ENCODE assay signal across 9 cellular contexts in the genomic region with DNA sequence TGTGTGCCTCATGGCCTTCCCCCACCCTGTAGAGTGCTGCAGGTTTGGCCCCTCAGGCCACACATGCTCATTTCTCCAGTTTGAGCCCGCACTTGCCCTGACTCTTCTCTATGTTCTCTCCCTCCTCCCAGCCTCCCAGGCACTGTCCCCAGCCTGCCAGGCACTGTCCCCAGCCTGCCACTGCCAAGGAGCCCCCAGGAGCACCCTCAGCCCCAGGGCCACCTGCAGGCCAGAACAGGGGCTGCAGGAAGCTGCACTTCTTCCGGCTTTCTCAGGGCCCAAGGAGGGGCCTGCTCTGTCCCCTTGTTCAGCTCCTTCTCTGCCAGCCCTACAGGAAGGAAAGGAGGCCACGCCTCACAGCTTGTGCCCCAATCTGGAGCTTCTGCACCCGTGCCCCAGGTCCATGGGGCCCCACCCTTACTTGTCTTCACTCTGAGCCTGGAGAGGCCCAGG. TPM values are rescaled to one million over a fixed set of nuclear protein-coding genes. Genes with fewer than 3 reads are reported as not detected.
DNase-seq lines count a peak whose midpoint lies in the region; ATAC-seq, FAIRE-seq and TF ChIP-seq lines count a peak whose summit lies in the region.
"Had no signal": no experiment of that assay in that cellular context is flagged by ENCODE, and none has a peak within 500 bp of the region (broad histone marks: within the 10 kb centered on the region; RNA-seq: fewer than 3 reads in every experiment).

No MANE protein-coding gene starts in this region.

- H4K91ac ChIP-seq in H9 (ENCODE audit: insufficient read length, low read depth, low read length): no peak overlapping the region

- H3K27me3 ChIP-seq in BJ (ENCODE audit: control insufficient read depth, insufficient read depth, low read length) (peaks cover 3% of the 10 kb centered on the region; the same call in 1 of the 2 replicates), H9 (ENCODE audit: insufficient read depth, low read length) (no peaks in the 10 kb centered on the region; the same call in 1 of the 2 replicates), kidney epithelial cell (ENCODE audit: control insufficient read depth, insufficient read depth, low read length) (no peaks in the 10 kb centered on the region), ovary (no peaks in the 10 kb centered on the region)

- no peak overlapping the region for H3K18ac ChIP-seq in H9 (ENCODE audit: insufficient read length, low read depth, low read length)

- H2BK5ac ChIP-seq in H9 (ENCODE audit: insufficient read length, low read length): no peak overlapping the region

- H2BK15ac ChIP-seq in H9 (ENCODE audit: low read depth, low read length): no peak overlapping the region

- H3K4me1 Mint-ChIP-seq in H9 (peaks cover 0 to 14% of the 10 kb centered on the region in 2 experiments; a peak in 3 of 4 replicates), WTC11 (peaks cover 3% of the 10 kb centered on the region; the same call in 1 of the 2 replicates)

- no peaks in the 10 kb centered on the region for H3K79me1 ChIP-seq in H9 (ENCODE audit: insufficient read depth, low read depth, low read length, poor library complexity, severe bottlenecking)

- peak; percentile 97 for ATAC-seq in WTC11

- CTCF ChIA-PET in BJ (lab: Yijun Ruan, JAX): interaction anchor here (0.9 to 1.8 kb wide), 3 partner anchors 22 to 506 kb away, joined by 3 to 6 read pairs (median 3); no protein-coding TSS in a partner anchor
- CTCF ChIA-PET in WTC11 (lab: Charles Lee): interaction anchor here (0.7 to 2.7 kb wide), 25 partner anchors 11 to 777 kb away, joined by 3 to 24 read pairs (median 4); no protein-coding TSS in a partner anchor

- no peaks in the 10 kb centered on the region for H3K4me1 ChIP-seq in H9 (ENCODE audit: insufficient read depth, low read length)
- H3K4me1 ChIP-seq in ovary (ENCODE audit: insufficient read depth): no peaks in the 10 kb centered on the region
- H3K4me1 ChIP-seq in kidney (ENCODE audit: control insufficient read depth in 1 of 2, insufficient read depth in 1 of 2, low read depth in 1 of 2, low read length in 2 of 2): no peaks in the 10 kb centered on the region

- no peak overlapping the region for H3K4me2 ChIP-seq in H9 (ENCODE audit: insufficient read depth, insufficient read length, low read length)

- no peaks in the 10 kb centered on the region for H3K36me3 ChIP-seq in BJ (ENCODE audit: control insufficient read depth, insufficient read depth, low read length)
- H3K36me3 ChIP-seq in kidney epithelial cell (ENCODE audit: control insufficient read depth, insufficient read depth, low read length): no peaks in the 10 kb centered on the region
- no peaks in the 10 kb centered on the region for H3K36me3 ChIP-seq in ovary
- no peaks in the 10 kb centered on the region for H3K36me3 ChIP-seq in kidney (ENCODE audit: control insufficient read depth in 1 of 2, insufficient read depth in 2 of 2, low read length in 2 of 2)

- H3K36me3 Mint-ChIP-seq in H9 (ENCODE audit: insufficient read depth in 1 of 3, low read depth in 3 of 3) (peaks cover 2 to 12% (median 2%) of the 10 kb centered on the region in 3 experiments; a peak in 4 of 7 replicates), WTC11 (peaks cover 12% of the 10 kb centered on the region)

- H3K56ac ChIP-seq in H9 (ENCODE audit: insufficient read length, low read depth, low read length): no peak overlapping the region

- no peaks in the 10 kb centered on the region for H4K20me1 ChIP-seq in H9 (ENCODE audit: control insufficient read depth, insufficient read depth, insufficient read length)

- H2AK5ac ChIP-seq in H9 (ENCODE audit: insufficient read length, low read length): no peak overlapping the region

- POLR2A ChIA-PET in BJ (lab: Charles Lee) (no interaction called here), WTC11 (lab: Charles Lee) (no interaction called here)

- no peak overlapping the region; the same call in 1 of the 2 replicates for H3K14ac ChIP-seq in H9 (ENCODE audit: insufficient read depth, low read length)

- intact Hi-C loops in ovary (cut with DNase I) (no loop called here), kidney (cut with DNase I) (no loop called here)

- H3K27ac Mint-ChIP-seq in H9 (no peak overlapping the region), WTC11 (no peak overlapping the region)

- H3K9me3 Mint-ChIP-seq in H9: peaks cover 8 to 9% of the 10 kb centered on the region in 2 experiments; a peak in 4 of 5 replicates
- peaks cover 18% of the 10 kb centered on the region for H3K9me3 Mint-ChIP-seq in WTC11

- no peak overlapping the region for H4K5ac ChIP-seq in H9 (ENCODE audit: insufficient read length, low read depth, low read length)

- no peak overlapping the region for H3K4ac ChIP-seq in H9 (ENCODE audit: low read depth, low read length)

- no peak overlapping the region for H3T11ph ChIP-seq in H9 (ENCODE audit: low read length)

- DNase-seq in BJ (ENCODE audit: low read depth): no peak
- peak; percentile 71 for DNase-seq in H9
- DNase-seq in WTC11 (ENCODE audit: low spot score): peak; percentile 64
- DNase-seq in kidney epithelial cell (ENCODE audit: low read depth): no peak
- DNase-seq in ovary: no peak
- DNase-seq in NCI-H774 (lab: John Stamatoyannopoulos, UW): no peak
- no peak for DNase-seq in inferior parietal cortex (ENCODE audit: extremely low spot score)
- no peak for DNase-seq in kidney
- DNase-seq: NCI-H1694 had no signal

- no peaks in the 10 kb centered on the region for H3K23me2 ChIP-seq in H9 (ENCODE audit: insufficient read length, low read depth, low read length, poor library complexity, severe bottlenecking)

- H3K23ac ChIP-seq in H9 (ENCODE audit: insufficient read length, low read depth, low read length): no peak overlapping the region

- TF ChIP-seq EP300 in ovary (IDR thresholded peaks at IDR 0.05): no peak

- no CpG with 5 or more reads among the region's 4 CpGs for WGBS in H9 (ENCODE audit: extremely low coverage, insufficient read length, low lambda C conversion rate)
- 65 to 70% (median 66%) methylated on average over 4 of the region's 4 CpGs for WGBS in ovary, 3 donors

- H3K27me3 Mint-ChIP-seq in H9 (ENCODE audit: low read depth) (peaks cover 5% of the 10 kb centered on the region; the same call in 1 of the 2 replicates), WTC11 (ENCODE audit: low read depth) (peaks cover 6% of the 10 kb centered on the region)

- no peak for FAIRE-seq in kidney (lab: Jason Lieb, UNC)

- H2BK12ac ChIP-seq in H9 (ENCODE audit: insufficient read length, low read depth, low read length): no peak overlapping the region

- no peak overlapping the region for H2BK20ac ChIP-seq in H9 (ENCODE audit: low read depth, low read length, poor library complexity, severe bottlenecking)

- no peaks in the 10 kb centered on the region for H3K79me2 ChIP-seq in H9 (ENCODE audit: insufficient read depth, low read length)

- no peak for TF ChIP-seq POLR2A in ovary (IDR thresholded peaks at IDR 0.05)

- H2AFZ ChIP-seq in H9 (ENCODE audit: low read length): no peak overlapping the region

- H3K9me3 ChIP-seq in H9 (ENCODE audit: control insufficient read depth, low read depth, low read length) (no peaks in the 10 kb centered on the region), ovary (no peaks in the 10 kb centered on the region), kidney (ENCODE audit: control insufficient read depth in 1 of 2, low read length in 2 of 2) (no peaks in the 10 kb centered on the region)

- H4K8ac ChIP-seq in H9 (replicated peaks; ENCODE audit: insufficient read length, low read depth, low read length): no peak overlapping the region

- TF ChIP-seq CTCF in BJ (IDR thresholded peaks at IDR 0.05; ENCODE audit: insufficient read depth, low read depth, low read length) (peak; percentile 60), H9 (conservative IDR thresholded peaks at IDR 0.05) (peak; percentile 55; the same call in 2 of the 3 replicates), WTC11 (IDR thresholded peaks at IDR 0.05) (peak; percentile 57; the same call in 1 of the 2 replicates), kidney epithelial cell (IDR thresholded peaks at IDR 0.05; ENCODE audit: insufficient read depth, low read length, poor library complexity, severe bottlenecking) (peak; percentile 60), ovary (IDR thresholded peaks at IDR 0.05) (no peak), kidney (IDR thresholded peaks at IDR 0.05; ENCODE audit: borderline replicate concordance, extremely low read depth, insufficient read depth) (no peak)

- H3K4me3 Mint-ChIP-seq in H9: no peak overlapping the region
- no peak overlapping the region for H3K4me3 Mint-ChIP-seq in WTC11

- H3K27ac ChIP-seq in H9 (ENCODE audit: insufficient read length, low read depth, low read length) (no peak overlapping the region), ovary (no peak overlapping the region), kidney (ENCODE audit: low read depth in 2 of 2, low read length in 2 of 2) (no peak overlapping the region)

- no peak overlapping the region for H3K4me3 ChIP-seq in BJ (ENCODE audit: low read depth, low read length)
- no peak overlapping the region for H3K4me3 ChIP-seq in kidney epithelial cell (ENCODE audit: low read depth, low read length)
- H3K4me3 ChIP-seq in ovary: no peak overlapping the region
- no peak overlapping the region for H3K4me3 ChIP-seq in kidney (ENCODE audit: low read length in 2 of 2)

- H2BK120ac ChIP-seq in H9 (ENCODE audit: low read depth, low read length, poor library complexity, severe bottlenecking): no peak overlapping the region

- H3K9ac ChIP-seq in H9 (ENCODE audit: extremely low read depth, insufficient read length, low read length) (no peak overlapping the region), kidney (ENCODE audit: low read length in 2 of 2) (no peak overlapping the region)

TF ChIP-seq in WTC11, 78 proteins besides CTCF, POLR2A, EP300 and RAD21 (continues in another document):
- no peak for TF ChIP-seq ZNF396 (CRISPR knock-in tag; IDR thresholded peaks at IDR 0.05; ENCODE audit: borderline replicate concordance)
- TF ChIP-seq ZNF317 (CRISPR knock-in tag; IDR thresholded peaks at IDR 0.05; ENCODE audit: borderline replicate concordance, low read depth): no peak
- TF ChIP-seq, protein P1, sequence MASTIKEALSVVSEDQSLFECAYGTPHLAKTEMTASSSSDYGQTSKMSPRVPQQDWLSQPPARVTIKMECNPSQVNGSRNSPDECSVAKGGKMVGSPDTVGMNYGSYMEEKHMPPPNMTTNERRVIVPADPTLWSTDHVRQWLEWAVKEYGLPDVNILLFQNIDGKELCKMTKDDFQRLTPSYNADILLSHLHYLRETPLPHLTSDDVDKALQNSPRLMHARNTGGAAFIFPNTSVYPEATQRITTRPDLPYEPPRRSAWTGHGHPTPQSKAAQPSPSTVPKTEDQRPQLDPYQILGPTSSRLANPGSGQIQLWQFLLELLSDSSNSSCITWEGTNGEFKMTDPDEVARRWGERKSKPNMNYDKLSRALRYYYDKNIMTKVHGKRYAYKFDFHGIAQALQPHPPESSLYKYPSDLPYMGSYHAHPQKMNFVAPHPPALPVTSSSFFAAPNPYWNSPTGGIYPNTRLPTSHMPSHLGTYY (CRISPR knock-in tag; IDR thresholded peaks at IDR 0.05): no peak

RNA-seq across cellular contexts. Expression of a gene that starts 31.6 kb away (rescaled TPM):
- 0.16 and 0.27 TPM in 2 replicates for polyA plus RNA-seq in BJ (2011; rRNA removed)
- 0.15 and 0.43 TPM in 2 replicates for polyA minus RNA-seq in BJ (2011; rRNA and poly(A)+ RNA removed)
- 0.20 and 0.22 TPM in 2 replicates for total RNA-seq in H9 (2021)
- total RNA-seq in WTC11 (2021): 0.30 to 0.50 TPM (median 0.42 TPM) in 3 replicates
- 1.1 and 1.2 TPM in 2 replicates for total RNA-seq in kidney epithelial cell
- total RNA-seq in ovary: 10 to 100 TPM in 1 of 7 donors, 1 to 10 TPM in 6; 2.5 to 13.4 (median 5.8) TPM
- polyA plus RNA-seq in ovary: 1 to 10 TPM; 1.5 to 4.5 TPM
- 2.5 TPM for total RNA-seq in kidney
- polyA plus RNA-seq in kidney (ENCODE audit: insufficient read depth, low read depth, low replicate concordance): 3.1 TPM

Comparison
In these comparisons a context has a peak if more than half of its experiments do, and no peak if none do; other contexts are left out.
1. DNase-seq: peak in H9 (single experiment) and WTC11 (single experiment); none in BJ (single experiment), kidney epithelial cell (single experiment), ovary (0 of 5), NCI-H774 (single experiment), inferior parietal cortex (single experiment) and kidney (single experiment).
2. CTCF ChIP-seq: peak in BJ (single experiment), H9 (single experiment), WTC11 (single experiment) and kidney epithelial cell (single experiment); none in ovary (0 of 3) and kidney (single experiment).